1 cellular context compared by ENCODE assay signal in the genomic region with DNA sequence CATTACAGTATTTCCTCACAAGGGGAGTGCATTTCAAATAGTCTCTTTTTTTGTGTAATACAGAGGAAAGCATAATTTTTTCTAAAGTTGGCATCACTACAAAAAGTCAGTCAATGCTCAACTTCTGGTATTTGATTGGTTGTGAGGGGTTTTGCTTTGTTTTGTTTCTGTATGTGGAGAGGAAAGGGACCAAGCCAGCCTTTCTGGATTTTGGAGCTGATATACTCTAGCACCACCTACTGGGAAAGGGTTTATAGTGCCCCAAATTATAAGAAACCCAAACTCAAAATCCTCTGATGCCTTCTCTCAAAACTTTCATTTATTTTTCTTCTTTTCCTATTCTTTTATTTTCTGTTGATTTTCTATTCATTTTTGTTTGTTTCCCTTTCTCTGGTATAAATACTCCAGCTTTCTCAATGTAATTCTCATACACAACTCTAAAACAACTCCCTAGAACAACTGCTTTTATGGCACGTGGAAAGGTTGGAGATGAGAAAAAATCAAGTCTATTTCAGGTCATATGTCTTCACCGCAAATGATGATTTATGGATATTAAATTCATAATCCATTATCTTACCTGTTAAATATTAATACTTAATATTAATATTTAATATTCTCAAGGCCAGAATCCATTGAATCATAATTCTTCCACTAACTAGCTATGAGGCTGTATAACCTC.
TF ChIP-seq lines count a peak whose summit lies in the region.

No MANE protein-coding gene starts in this region.

TF ChIP-seq in A549, 52 proteins besides CTCF, POLR2A, EP300 and RAD21 (continued from another document):
- TF ChIP-seq, protein P1, sequence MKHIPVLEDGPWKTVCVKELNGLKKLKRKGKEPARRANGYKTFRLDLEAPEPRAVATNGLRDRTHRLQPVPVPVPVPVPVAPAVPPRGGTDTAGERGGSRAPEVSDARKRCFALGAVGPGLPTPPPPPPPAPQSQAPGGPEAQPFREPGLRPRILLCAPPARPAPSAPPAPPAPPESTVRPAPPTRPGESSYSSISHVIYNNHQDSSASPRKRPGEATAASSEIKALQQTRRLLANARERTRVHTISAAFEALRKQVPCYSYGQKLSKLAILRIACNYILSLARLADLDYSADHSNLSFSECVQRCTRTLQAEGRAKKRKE (CRISPR knock-in tag; IDR thresholded peaks at IDR 0.05; ENCODE audit: low read depth), result no peak
- TF ChIP-seq NFE2L2 (conservative IDR thresholded peaks at IDR 0.05; ENCODE audit: low read length), result no peak
- peak; percentile 74; the same call in 1 of the 2 replicates for TF ChIP-seq HOXB5 (CRISPR knock-in tag; IDR thresholded peaks at IDR 0.05)
- TF ChIP-seq, protein P2, sequence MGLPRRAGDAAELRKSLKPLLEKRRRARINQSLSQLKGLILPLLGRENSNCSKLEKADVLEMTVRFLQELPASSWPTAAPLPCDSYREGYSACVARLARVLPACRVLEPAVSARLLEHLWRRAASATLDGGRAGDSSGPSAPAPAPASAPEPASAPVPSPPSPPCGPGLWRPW (IDR thresholded peaks at IDR 0.05), result no peak
- TF ChIP-seq SREBF2 (IDR thresholded peaks at IDR 0.05), result no peak
- no peak for TF ChIP-seq JUNB (IDR thresholded peaks at IDR 0.05)
- no peak for TF ChIP-seq TP53 (CRISPR knock-in tag; IDR thresholded peaks at IDR 0.05)
- TF ChIP-seq, protein P3, sequence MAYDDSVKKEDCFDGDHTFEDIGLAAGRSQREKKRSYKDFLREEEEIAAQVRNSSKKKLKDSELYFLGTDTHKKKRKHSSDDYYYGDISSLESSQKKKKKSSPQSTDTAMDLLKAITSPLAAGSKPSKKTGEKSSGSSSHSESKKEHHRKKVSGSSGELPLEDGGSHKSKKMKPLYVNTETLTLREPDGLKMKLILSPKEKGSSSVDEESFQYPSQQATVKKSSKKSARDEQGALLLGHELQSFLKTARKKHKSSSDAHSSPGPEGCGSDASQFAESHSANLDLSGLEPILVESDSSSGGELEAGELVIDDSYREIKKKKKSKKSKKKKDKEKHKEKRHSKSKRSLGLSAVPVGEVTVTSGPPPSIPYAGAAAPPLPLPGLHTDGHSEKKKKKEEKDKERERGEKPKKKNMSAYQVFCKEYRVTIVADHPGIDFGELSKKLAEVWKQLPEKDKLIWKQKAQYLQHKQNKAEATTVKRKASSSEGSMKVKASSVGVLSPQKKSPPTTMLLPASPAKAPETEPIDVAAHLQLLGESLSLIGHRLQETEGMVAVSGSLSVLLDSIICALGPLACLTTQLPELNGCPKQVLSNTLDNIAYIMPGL (CRISPR knock-in tag; IDR thresholded peaks at IDR 0.05; ENCODE audit: borderline replicate concordance), result no peak
- TF ChIP-seq POLR2AphosphoS2 (conservative IDR thresholded peaks at IDR 0.05; ENCODE audit: low read length), result no peak
- no peak for TF ChIP-seq PHF8 (IDR thresholded peaks at IDR 0.05; ENCODE audit: borderline replicate concordance, low read depth)
- TF ChIP-seq ZC3H11A (IDR thresholded peaks at IDR 0.05), result no peak
- TF ChIP-seq RARB (CRISPR knock-in tag; IDR thresholded peaks at IDR 0.05), result no peak
- peak; percentile 15; the same call in 1 of the 2 replicates for TF ChIP-seq GATA3 (IDR thresholded peaks at IDR 0.05; ENCODE audit: borderline replicate concordance)
- TF ChIP-seq JUN (IDR thresholded peaks at IDR 0.05), result no peak; a peak in 1 of 5 replicates
- no peak for TF ChIP-seq HOXA7 (CRISPR knock-in tag; IDR thresholded peaks at IDR 0.05)
- no peak for TF ChIP-seq NPAS2 (CRISPR knock-in tag; IDR thresholded peaks at IDR 0.05; ENCODE audit: borderline replicate concordance)
- no peak for TF ChIP-seq CBX8 (IDR thresholded peaks at IDR 0.05)
- no peak for TF ChIP-seq FOSB (CRISPR knock-in tag; IDR thresholded peaks at IDR 0.05)
- peak; percentile 86 for TF ChIP-seq SMC3 (IDR thresholded peaks at IDR 0.05)
- peak in 1 of 2 experiments; percentile 45; a peak in 1 of 4 replicates for TF ChIP-seq CEBPB (IDR thresholded peaks at IDR 0.05)
- TF ChIP-seq, protein P4, sequence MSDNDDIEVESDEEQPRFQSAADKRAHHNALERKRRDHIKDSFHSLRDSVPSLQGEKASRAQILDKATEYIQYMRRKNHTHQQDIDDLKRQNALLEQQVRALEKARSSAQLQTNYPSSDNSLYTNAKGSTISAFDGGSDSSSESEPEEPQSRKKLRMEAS (IDR thresholded peaks at IDR 0.05), result peak; percentile 52
